20 cellular contexts compared by ENCODE assay signal in genomic region chr9:121672213-121672612, GRCh38. TPM values are rescaled to one million over a fixed set of nuclear protein-coding genes. Genes with fewer than 3 reads are reported as not detected.
DNase-seq lines count a peak whose midpoint lies in the region; ATAC-seq and TF ChIP-seq lines count a peak whose summit lies in the region.
"Had no signal": no experiment of that assay in that cellular context is flagged by ENCODE, and none has a peak within 500 bp of the region (broad histone marks: within the 10 kb centered on the region; RNA-seq: fewer than 3 reads in every experiment).

No MANE protein-coding gene starts in this region.

- ATAC-seq in HG02588 (IDR thresholded peaks at IDR 0.05; ENCODE audit: unreplicated experiment) (no peak), GM19397 (IDR thresholded peaks at IDR 0.05; ENCODE audit: unreplicated experiment) (no peak)

- H3K36me3 ChIP-seq in ACC112 (ENCODE audit: insufficient read depth, low read length), result no peaks in the 10 kb centered on the region
- H3K36me3 ChIP-seq: prostate gland, uterus had no signal

- peaks cover 0 to 13% (median 4%) of the 10 kb centered on the region in 3 experiments; a peak in 4 of 7 replicates for H3K36me3 Mint-ChIP-seq in H9 (ENCODE audit: insufficient read depth in 1 of 3, low read depth in 3 of 3)
- H3K36me3 Mint-ChIP-seq: CD4-positive, alpha-beta memory T cell had no signal

- no peak overlapping the region for H3K4me3 Mint-ChIP-seq in H9
- H3K4me3 Mint-ChIP-seq: CD4-positive, alpha-beta memory T cell; nephron progenitor cell had no signal

- H3K27me3 Mint-ChIP-seq in H9 (ENCODE audit: low read depth), result peaks cover 4% of the 10 kb centered on the region

- H2BK5ac ChIP-seq in H9 (ENCODE audit: insufficient read length, low read length), result no peak overlapping the region

- H4K8ac ChIP-seq in H9 (replicated peaks; ENCODE audit: insufficient read length, low read depth, low read length), result no peak overlapping the region

- no peak overlapping the region for H3K9ac ChIP-seq in H9 (ENCODE audit: extremely low read depth, insufficient read length, low read length)

- peak overlapping the region; percentile 38; the same call in 1 of the 2 replicates for H3K27ac ChIP-seq in ACC112 (ENCODE audit: low read depth, low read length)
- no peak overlapping the region for H3K27ac ChIP-seq in H9 (ENCODE audit: insufficient read length, low read depth, low read length)
- H3K27ac ChIP-seq: prostate gland, uterus had no signal

- no peak overlapping the region for H3K27ac Mint-ChIP-seq in H9
- H3K27ac Mint-ChIP-seq: CD4-positive, alpha-beta memory T cell; nephron progenitor cell had no signal

- no peak overlapping the region for H2AK5ac ChIP-seq in H9 (ENCODE audit: insufficient read length, low read length)

- H3K27me3 ChIP-seq in ACC112 (ENCODE audit: insufficient read depth, low read length), result no peaks in the 10 kb centered on the region
- no peaks in the 10 kb centered on the region for H3K27me3 ChIP-seq in H9 (ENCODE audit: insufficient read depth, low read length)
- H3K27me3 ChIP-seq: uterus had no signal

- H2BK20ac ChIP-seq in H9 (ENCODE audit: low read depth, low read length, poor library complexity, severe bottlenecking), result no peak overlapping the region

- DNase-seq in H9 (no peak), choroid plexus epithelial cell (ENCODE audit: low read depth) (peak; percentile 34), midbrain (lab: John Stamatoyannopoulos, UW) (peak; percentile 6), NCI-H2196 treated with DMSO at 0.1 percent for 48 hours (lab: John Stamatoyannopoulos, UW; ENCODE audit: unreplicated experiment) (no peak), HUDEP-2 (lab: John Stamatoyannopoulos, UW; ENCODE audit: unreplicated experiment in 76 of 76) (no peak)
- DNase-seq: activated CD4-positive, alpha-beta T cell treated with anti-CD3 and anti-CD28 coated beads, Interleukin-2, amount 50 U/mL, for 48 hours; activated naive CD4-positive, alpha-beta T cell; activated T-cell treated with anti-CD3 and anti-CD28 coated beads for 4 hours; CD4-positive, alpha-beta memory T cell; DMS79; NCI-H1105; NCI-H2107; NCI-H82; nephron progenitor cell; T-helper 1 cell had no signal

- H3K18ac ChIP-seq in H9 (ENCODE audit: insufficient read length, low read depth, low read length), result no peak overlapping the region

- H3K4me3 ChIP-seq in ACC112 (ENCODE audit: low read depth, low read length) (no peak overlapping the region), choroid plexus epithelial cell (ENCODE audit: low read depth, low read length) (no peak overlapping the region)
- H3K4me3 ChIP-seq: prostate gland, uterus had no signal

- no peak overlapping the region for H4K5ac ChIP-seq in H9 (ENCODE audit: insufficient read length, low read depth, low read length)

- peak overlapping the region; percentile 65; the same call in 1 of the 2 replicates for H3K14ac ChIP-seq in H9 (ENCODE audit: insufficient read depth, low read length)

- no peak overlapping the region for H2BK12ac ChIP-seq in H9 (ENCODE audit: insufficient read length, low read depth, low read length)

- no peak overlapping the region for H2BK15ac ChIP-seq in H9 (ENCODE audit: low read depth, low read length)

- H4K20me1 ChIP-seq in H9 (ENCODE audit: control insufficient read depth, insufficient read depth, insufficient read length), result no peaks in the 10 kb centered on the region

- H3K9me3 Mint-ChIP-seq in H9, result no peaks in the 10 kb centered on the region
- H3K9me3 Mint-ChIP-seq: nephron progenitor cell had no signal

- no peak overlapping the region; the same call in 1 of the 2 replicates for H3K4ac ChIP-seq in H9 (ENCODE audit: low read depth, low read length)

- no peak overlapping the region for H4K91ac ChIP-seq in H9 (ENCODE audit: insufficient read length, low read depth, low read length)

- H3K4me2 ChIP-seq in H9 (ENCODE audit: insufficient read depth, insufficient read length, low read length), result no peak overlapping the region

- peaks cover 26% of the 10 kb centered on the region for H3K4me1 ChIP-seq in ACC112 (ENCODE audit: control insufficient read depth, insufficient read depth, low read length, unreplicated experiment)
- peaks cover 8% of the 10 kb centered on the region; the same call in 1 of the 2 replicates for H3K4me1 ChIP-seq in H9 (ENCODE audit: insufficient read depth, low read length)
- H3K4me1 ChIP-seq: prostate gland, uterus had no signal

- H2AFZ ChIP-seq in ACC112 (ENCODE audit: low read length, unreplicated experiment), result no peak overlapping the region
- no peak overlapping the region for H2AFZ ChIP-seq in H9 (ENCODE audit: low read length)

- TF ChIP-seq CTCF in H9 (conservative IDR thresholded peaks at IDR 0.05) (no peak), choroid plexus epithelial cell (conservative IDR thresholded peaks at IDR 0.05; ENCODE audit: low read depth, low read length) (no peak)

- H3K4me1 Mint-ChIP-seq in H9, result peaks cover 28% of the 10 kb centered on the region in 2 experiments
- H3K4me1 Mint-ChIP-seq: CD4-positive, alpha-beta memory T cell had no signal

- H2BK120ac ChIP-seq in H9 (ENCODE audit: low read depth, low read length, poor library complexity, severe bottlenecking), result no peak overlapping the region

- H3K79me1 ChIP-seq in H9 (ENCODE audit: insufficient read depth, low read depth, low read length, poor library complexity, severe bottlenecking), result peaks cover 3% of the 10 kb centered on the region

- H3K9me3 ChIP-seq in H9 (ENCODE audit: control insufficient read depth, low read depth, low read length), result no peaks in the 10 kb centered on the region
- H3K9me3 ChIP-seq: prostate gland, uterus had no signal

- H3K79me2 ChIP-seq in ACC112 (ENCODE audit: control insufficient read depth, insufficient read depth, low read length, unreplicated experiment), result no peaks in the 10 kb centered on the region
- H3K79me2 ChIP-seq in H9 (ENCODE audit: insufficient read depth, low read length), result no peaks in the 10 kb centered on the region

- no peaks in the 10 kb centered on the region for H3K23me2 ChIP-seq in H9 (ENCODE audit: insufficient read length, low read depth, low read length, poor library complexity, severe bottlenecking)

- H3K23ac ChIP-seq in H9 (ENCODE audit: insufficient read length, low read depth, low read length), result no peak overlapping the region

- WGBS in H9 (ENCODE audit: extremely low coverage, insufficient read length, low lambda C conversion rate), result no CpG with 5 or more reads among the region's 7 CpGs

- no peak overlapping the region for H3K56ac ChIP-seq in H9 (ENCODE audit: insufficient read length, low read depth, low read length)

- H3T11ph ChIP-seq in H9 (ENCODE audit: low read length), result no peak overlapping the region

RNA-seq across cellular contexts. Expression of gene DAB2IP, which starts 20.8 kb away (rescaled TPM):
- total RNA-seq in H9 (2021), result 22.0 and 22.6 TPM in 2 replicates
- total RNA-seq: CD4-positive, alpha-beta memory T cell had no signal

Comparison
In these comparisons a context has a peak if more than half of its experiments do, and no peak if none do; other contexts are left out.
1. DNase-seq: peak in choroid plexus epithelial cell (single experiment) and midbrain (single experiment); none in H9 (single experiment), NCI-H2196 treated with DMSO at 0.1 percent for 48 hours (single experiment) and HUDEP-2 (0 of 76).